ENCODE assay signal across 9 cellular contexts in the genomic region with DNA sequence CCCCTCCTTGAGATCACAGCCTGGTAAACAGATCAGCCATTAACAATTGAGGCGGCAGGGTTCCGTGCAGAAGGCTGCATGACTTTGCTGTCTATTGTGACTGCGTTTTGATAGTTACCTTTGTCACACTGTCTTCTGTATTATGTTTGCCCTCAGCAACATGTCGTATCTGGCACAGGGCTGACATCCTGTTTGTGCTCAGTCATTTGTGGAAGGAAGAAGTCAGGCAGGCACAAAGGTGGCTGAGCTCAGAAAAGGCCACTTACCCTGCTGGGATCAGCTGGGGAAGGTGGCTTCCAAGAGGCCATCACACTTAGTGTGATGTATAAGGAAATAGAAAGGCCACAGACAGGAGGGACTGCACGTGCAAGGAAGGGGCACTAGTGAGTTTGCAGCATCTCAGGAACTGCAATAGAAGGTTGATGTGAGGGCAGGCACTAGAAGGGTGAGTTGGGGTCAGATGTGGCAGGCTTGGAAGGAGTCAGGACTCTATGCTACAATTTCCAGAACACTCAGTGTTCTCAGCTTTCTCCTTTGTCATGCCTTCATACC. TPM values are rescaled to one million over a fixed set of nuclear protein-coding genes. Genes with fewer than 3 reads are reported as not detected.
A peak's percentile ranks its signal among the peaks of the same experiment; 100 is the strongest.
DNase-seq lines count a peak whose midpoint lies in the region; ATAC-seq lines count a peak whose summit lies in the region.
"Had no signal": no experiment of that assay in that cellular context is flagged by ENCODE, and none has a peak within 500 bp of the region (broad histone marks: within the 10 kb centered on the region; RNA-seq: fewer than 3 reads in every experiment).

No MANE protein-coding gene starts in this region.

- H3K27me3 Mint-ChIP-seq in effector memory CD8-positive, alpha-beta T cell = no peaks in the 10 kb centered on the region

- DNase-seq in Caki2 (ENCODE audit: low read depth) (peak; percentile 81), NCI-H2029 (lab: John Stamatoyannopoulos, UW) (peak; percentile 48), NCI-H345 (lab: John Stamatoyannopoulos, UW) (no peak), HUDEP-2 (lab: John Stamatoyannopoulos, UW; ENCODE audit: unreplicated experiment in 76 of 76) (no peak)
- no peak for DNase-seq in effector memory CD8-positive, alpha-beta T cell
- DNase-seq: DMS79 treated with DMSO at 0.1 percent for 48 hours had no signal

- peak overlapping the region; percentile 22 to 48 for H3K4me3 Mint-ChIP-seq in effector memory CD8-positive, alpha-beta T cell

- no peak overlapping the region for H3K4me3 ChIP-seq in skin epidermis
- H3K4me3 ChIP-seq: esophagus muscularis mucosa had no signal

- in situ Hi-C loops in Caki2 (cut with HindIII; ENCODE audit: low pct_unique_long_range_greater_than_20kb, low sequenced_read_pairs) = no loop called here

- H3K4me1 Mint-ChIP-seq in effector memory CD8-positive, alpha-beta T cell (ENCODE audit: low read depth in 2 of 2) = peaks cover 39 to 60% of the 10 kb centered on the region in 2 donors

- H3K36me3 Mint-ChIP-seq in effector memory CD8-positive, alpha-beta T cell (ENCODE audit: insufficient read depth) = peaks cover 47% of the 10 kb centered on the region

- peak; percentile 31 for ATAC-seq in effector memory CD8-positive, alpha-beta T cell (replicated peaks)
- no peak for ATAC-seq in GM18861 (IDR thresholded peaks at IDR 0.05; ENCODE audit: unreplicated experiment)

- peak overlapping the region in 14 of 21 experiments; percentile 9 to 72 (median 50) for H3K27ac ChIP-seq in skin epidermis

- peak overlapping the region; percentile 38 to 58 for H3K27ac Mint-ChIP-seq in effector memory CD8-positive, alpha-beta T cell

- no peaks in the 10 kb centered on the region for H3K9me3 Mint-ChIP-seq in effector memory CD8-positive, alpha-beta T cell

RNA-seq across cellular contexts. Expression of gene PML, which starts 13.4 kb away (rescaled TPM):
- 20.6 and 22.2 TPM in 2 replicates for total RNA-seq in Caki2 (2014; rRNA removed; shearing (Covaris generic); ENCODE audit: low replicate concordance)

RNA-seq across cellular contexts. Expression of gene STOML1, which starts 15.8 kb away (rescaled TPM):
- total RNA-seq in Caki2 (2014; rRNA removed; shearing (Covaris generic); ENCODE audit: low replicate concordance) = 24.1 and 33.0 TPM in 2 replicates

Comparison
In these comparisons a context has a peak if more than half of its experiments do, and no peak if none do; other contexts are left out.
1. DNase-seq: peak in Caki2 (single experiment) and NCI-H2029 (single experiment); none in effector memory CD8-positive, alpha-beta T cell (0 of 3), NCI-H345 (single experiment) and HUDEP-2 (0 of 76).